In the genomic region with DNA sequence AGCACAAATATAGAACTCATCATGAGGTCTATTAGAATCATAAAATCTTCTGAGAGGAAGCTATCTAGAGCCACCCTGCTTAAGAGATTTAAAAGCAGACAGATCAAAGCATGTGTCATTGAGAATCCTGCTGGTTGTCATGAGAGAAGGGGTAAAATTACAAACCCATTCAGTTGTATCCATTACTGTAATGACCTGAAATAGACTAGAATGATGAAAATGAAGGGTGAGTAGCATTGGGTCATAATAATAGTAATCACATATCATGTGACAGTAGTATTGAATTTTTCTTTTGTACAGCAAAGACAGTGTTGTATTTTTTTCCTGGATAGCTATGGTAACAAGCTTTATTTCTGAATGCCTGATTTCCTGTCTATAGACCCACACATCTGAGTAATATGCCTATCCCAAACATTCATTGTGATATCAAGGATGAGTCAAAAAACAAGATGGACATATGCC, we compare ENCODE assay signal across 10 cellular contexts.
DNase-seq lines count a peak whose midpoint lies in the region; ATAC-seq and TF ChIP-seq lines count a peak whose summit lies in the region.
"Had no signal": no experiment of that assay in that cellular context is flagged by ENCODE, and none has a peak within 500 bp of the region (broad histone marks: within the 10 kb centered on the region; RNA-seq: fewer than 3 reads in every experiment).

No MANE protein-coding gene starts in this region.

- H3K27ac ChIP-seq in left ventricle myocardium inferior (replicated peaks), result no peak overlapping the region
- H3K27ac ChIP-seq in brain microvascular endothelial cell, result peak overlapping the region; percentile 95

- H3K4me1 ChIP-seq in left ventricle myocardium inferior, result peaks cover 9% of the 10 kb centered on the region

- in situ Hi-C loops in brain microvascular endothelial cell (cut with HindIII; ENCODE audit: low pct_ligation_motif_present, low sequenced_read_pairs), result no loop called here

- no peaks in the 10 kb centered on the region for H3K9me3 ChIP-seq in left ventricle myocardium inferior (replicated peaks)

- ATAC-seq in Right ventricle myocardium superior (ENCODE audit: poor library complexity), result peak; percentile 12
- no peak for ATAC-seq in HG03159 (IDR thresholded peaks at IDR 0.05; ENCODE audit: unreplicated experiment)
- no peak for ATAC-seq in GM21737 (IDR thresholded peaks at IDR 0.05; ENCODE audit: unreplicated experiment)
- ATAC-seq: natural killer cell had no signal

- H3K4me3 ChIP-seq in left ventricle myocardium inferior (no peak overlapping the region), brain microvascular endothelial cell (ENCODE audit: low read depth, low read length) (no peak overlapping the region)

- H3K36me3 ChIP-seq in left ventricle myocardium inferior, result no peaks in the 10 kb centered on the region
- no peaks in the 10 kb centered on the region for H3K36me3 ChIP-seq in brain microvascular endothelial cell (replicated peaks)

- H3K27me3 ChIP-seq in left ventricle myocardium inferior (ENCODE audit: low read depth), result no peaks in the 10 kb centered on the region
- no peaks in the 10 kb centered on the region for H3K27me3 ChIP-seq in brain microvascular endothelial cell (replicated peaks)

- intact Hi-C loops in Right ventricle myocardium superior (cut with DNase I), result no loop called here
- intact Hi-C loops in left ventricle myocardium inferior (cut with micrococcal nuclease), result no loop called here

- TF ChIP-seq CTCF in left ventricle myocardium inferior (IDR thresholded peaks at IDR 0.05; ENCODE audit: borderline replicate concordance) (no peak), brain microvascular endothelial cell (IDR thresholded peaks at IDR 0.05; ENCODE audit: low read depth, low read length, missing control alignments) (no peak)

- DNase-seq in Right ventricle myocardium superior, result no peak
- DNase-seq in left ventricle myocardium inferior, result no peak
- DNase-seq in brain microvascular endothelial cell, result peak; percentile 46
- DNase-seq in lung microvascular endothelial cell (ENCODE audit: low read depth in 2 of 2), result peak; percentile 94 to 95
- DNase-seq in hepatic stellate cell (ENCODE audit: low spot score), result no peak
- no peak for DNase-seq in NCI-H510A treated with DMSO at 0.1 percent for 48 hours (lab: John Stamatoyannopoulos, UW)
- DNase-seq: activated CD8-positive, alpha-beta memory T cell treated with anti-CD3 and anti-CD28 coated beads for 24 hours; natural killer cell had no signal

Comparison
In these comparisons a context has a peak if more than half of its experiments do, and no peak if none do; other contexts are left out.
1. DNase-seq: peak in brain microvascular endothelial cell (single experiment) and lung microvascular endothelial cell (2 of 2); none in Right ventricle myocardium superior (single experiment), left ventricle myocardium inferior (single experiment), hepatic stellate cell (single experiment) and NCI-H510A treated with DMSO at 0.1 percent for 48 hours (single experiment).